Comparison of ENCODE assay signal across 8 cellular contexts in genomic region chr6:98835149-98836024, GRCh38. TPM values are rescaled to one million over a fixed set of nuclear protein-coding genes. Genes with fewer than 3 reads are reported as not detected.
DNase-seq lines count a peak whose midpoint lies in the region; TF ChIP-seq lines count a peak whose summit lies in the region.

No MANE protein-coding gene starts in this region.

- peak overlapping the region; percentile 53 for H3K27ac Mint-ChIP-seq in progenitor cell of endocrine pancreas

- H3K9me3 ChIP-seq in ES-I3 (ENCODE audit: control insufficient read depth, insufficient read depth, low read length): no peaks in the 10 kb centered on the region
- no peaks in the 10 kb centered on the region for H3K9me3 ChIP-seq in MG63
- H3K9me3 ChIP-seq in transverse colon: no peaks in the 10 kb centered on the region

- H3K27me3 ChIP-seq in MG63 (peaks cover 65% of the 10 kb centered on the region), dorsolateral prefrontal cortex (peaks cover 0 to 57% (median 7%) of the 10 kb centered on the region in 45 donors), transverse colon (peaks cover 99% of the 10 kb centered on the region)

- peaks cover 4% of the 10 kb centered on the region for H3K4me1 ChIP-seq in ES-I3 (ENCODE audit: insufficient read depth, low read length)
- H3K4me1 ChIP-seq in transverse colon: peaks cover 24 to 52% (median 44%) of the 10 kb centered on the region in 4 donors

- peak overlapping the region; percentile 45; the same call in 1 of the 2 replicates for H3K9ac ChIP-seq in ES-I3 (ENCODE audit: low read depth, low read length)

- H3K4me3 ChIP-seq in MG63 (peak overlapping the region; percentile 25; the same call in 1 of the 2 replicates), dorsolateral prefrontal cortex (peak overlapping the region; percentile 59 to 92 (median 79)), transverse colon (peak overlapping the region in 2 of 4 donors; percentile 14 to 65)

- in situ Hi-C loops in transverse colon (cut with MboI; ENCODE audit: low pct_ligation_motif_present in 1 of 4, low pct_unique_long_range_greater_than_20kb in 1 of 4, low sequenced_read_pairs in 3 of 4): no loop called here

- intact Hi-C loops in dorsolateral prefrontal cortex (cut with DNase I): loop anchor here (2.0 to 10.0 kb wide), 2 partner anchors 193 to 301 kb away; no protein-coding TSS in a partner anchor
- intact Hi-C loops in transverse colon (cut with DNase I; ENCODE audit: low total_unique reads): no loop called here

- peak overlapping the region; percentile 65 for H3K4me3 Mint-ChIP-seq in progenitor cell of endocrine pancreas (ENCODE audit: low read depth)

- 7% methylated on average over 53 of the region's 76 CpGs; no CpG with 5 or more reads in 1 of the 2 donors for WGBS in transverse colon (ENCODE audit: low coverage in 1 of 2), 2 donors

- TF ChIP-seq EP300 in transverse colon (IDR thresholded peaks at IDR 0.05; ENCODE audit: low read depth): no peak

- H3K27me3 Mint-ChIP-seq in progenitor cell of endocrine pancreas: peaks cover 84% of the 10 kb centered on the region

- H3K27ac ChIP-seq in dorsolateral prefrontal cortex (peak overlapping the region; percentile 51 to 99 (median 96)), transverse colon (no peak overlapping the region)

- TF ChIP-seq CTCF in dorsolateral prefrontal cortex (IDR thresholded peaks at IDR 0.05 in 54 of 56, conservative IDR thresholded peaks at IDR 0.05 in 2 of 56; ENCODE audit: low read depth in 1 of 56, partially characterized antibody in 56 of 56): peak in 1 of 56 donors; percentile 2
- no peak for TF ChIP-seq CTCF in progenitor cell of endocrine pancreas (IDR thresholded peaks at IDR 0.05; ENCODE audit: unreplicated experiment)
- no peak for TF ChIP-seq CTCF in transverse colon (IDR thresholded peaks at IDR 0.05)

- no peak for TF ChIP-seq POLR2A in transverse colon (IDR thresholded peaks at IDR 0.05)

- H3K9me3 Mint-ChIP-seq in progenitor cell of endocrine pancreas (ENCODE audit: low read depth): no peaks in the 10 kb centered on the region

- no peaks in the 10 kb centered on the region for H3K36me3 Mint-ChIP-seq in progenitor cell of endocrine pancreas (ENCODE audit: insufficient read depth)

- H3K4me1 Mint-ChIP-seq in progenitor cell of endocrine pancreas (ENCODE audit: low read depth): peaks cover 38% of the 10 kb centered on the region

- DNase-seq in MG63: no peak
- peak in 6 of 10 donors; percentile 21 to 67 (median 37) for DNase-seq in dorsolateral prefrontal cortex
- DNase-seq in progenitor cell of endocrine pancreas (ENCODE audit: low spot score, unreplicated experiment): no peak
- DNase-seq in kidney tubule cell (ENCODE audit: low spot score): no peak
- no peak for DNase-seq in transverse colon
- no peak for DNase-seq in activated CD4-positive, alpha-beta T cell treated with anti-CD3 and anti-CD28 coated beads for 1 hour
- no peak for DNase-seq in KG1 (lab: John Stamatoyannopoulos, UW)

- H3K36me3 ChIP-seq in ES-I3 (ENCODE audit: insufficient read depth, low read length) (no peaks in the 10 kb centered on the region), MG63 (no peaks in the 10 kb centered on the region), transverse colon (no peaks in the 10 kb centered on the region)

RNA-seq across cellular contexts. Expression of gene POU3F2, which starts 1.0 kb away (rescaled TPM):
- total RNA-seq in MG63 (2014; rRNA removed; shearing (Covaris generic); ENCODE audit: low replicate concordance): 0.30 TPM in 1 of 2 replicates, not detected in the other
- total RNA-seq in dorsolateral prefrontal cortex (10 to 100 TPM; 10.8 to 38.0 (median 20.6) TPM), progenitor cell of endocrine pancreas (1.4 and 1.5 TPM in 2 replicates), transverse colon (not detected)

Comparison
In these comparisons a context has a peak if more than half of its experiments do, and no peak if none do; other contexts are left out.
1. DNase-seq: peak in dorsolateral prefrontal cortex (6 of 10); none in MG63 (single experiment), progenitor cell of endocrine pancreas (single experiment), kidney tubule cell (single experiment), transverse colon (single experiment), activated CD4-positive, alpha-beta T cell treated with anti-CD3 and anti-CD28 coated beads for 1 hour (single experiment) and KG1 (single experiment).
2. H3K27ac ChIP-seq: peak in dorsolateral prefrontal cortex (59 of 59); none in transverse colon (0 of 4).